ENCODE assay signal across 12 cellular contexts in genomic region chr17:77118251-77118928, GRCh38. TPM values are rescaled to one million over a fixed set of nuclear protein-coding genes. Genes with fewer than 3 reads are reported as not detected.
DNase-seq lines count a peak whose midpoint lies in the region; ATAC-seq and TF ChIP-seq lines count a peak whose summit lies in the region.
"Had no signal": no experiment of that assay in that cellular context is flagged by ENCODE, and none has a peak within 500 bp of the region (broad histone marks: within the 10 kb centered on the region; RNA-seq: fewer than 3 reads in every experiment).

No MANE protein-coding gene starts in this region.

- WGBS in body of pancreas, 2 donors = 77 to 81% methylated on average over 18 of the region's 18 CpGs
- WGBS in right cardiac atrium = 67% methylated on average over 18 of the region's 18 CpGs

- H3K36me3 ChIP-seq in Caco-2 (ENCODE audit: control insufficient read depth, insufficient read depth, low read length) (no peaks in the 10 kb centered on the region), body of pancreas (replicated peaks in 1 of 2; ENCODE audit: insufficient read depth in 1 of 2, low read depth in 2 of 2) (no peaks in the 10 kb centered on the region)
- H3K36me3 ChIP-seq: ovary, SJSA1 had no signal

- DNase-seq in Caco-2 (no peak), body of pancreas (no peak), right cardiac atrium (no peak), progenitor cell of endocrine pancreas (ENCODE audit: low spot score, unreplicated experiment) (no peak), activated gamma-delta T cell treated with Interleukin-2 at 50 U/mL for 16 hours (no peak)
- no peak for DNase-seq in activated CD4-positive, alpha-beta T cell treated with anti-CD3 and anti-CD28 coated beads for 36 hours
- DNase-seq: activated CD4-positive, alpha-beta T cell treated with anti-CD3 and anti-CD28 coated beads, Interleukin-2, amount 50 U/mL, for 48 hours; CD4-positive, alpha-beta memory T cell; ovary had no signal

- H3K9me3 Mint-ChIP-seq in Caco-2 (ENCODE audit: unreplicated experiment) (no peaks in the 10 kb centered on the region), progenitor cell of endocrine pancreas (ENCODE audit: low read depth) (no peaks in the 10 kb centered on the region)
- H3K9me3 Mint-ChIP-seq in activated CD4-positive, alpha-beta T cell treated with anti-CD3 and anti-CD28 coated beads for 36 hours (ENCODE audit: low read depth) = no peaks in the 10 kb centered on the region
- H3K9me3 Mint-ChIP-seq: CD4-positive, alpha-beta memory T cell had no signal

- CTCF ChIA-PET in Caco-2 (lab: Charles Lee) = interaction anchor here (0.7 to 1.9 kb wide), 4 partner anchors 22 to 42 kb away, joined by 3 to 8 read pairs (median 5); partner anchors contain the start of gene SEC14L1
- CTCF ChIA-PET in activated CD4-positive, alpha-beta T cell treated with anti-CD3 and anti-CD28 coated beads for 36 hours (lab: Charles Lee) = interaction anchor here (0.7 to 1.2 kb wide), 2 partner anchors 9 to 42 kb away, joined by 3 read pairs; no protein-coding TSS in a partner anchor

- TF ChIP-seq CTCF in Caco-2 (IDR thresholded peaks at IDR 0.05; ENCODE audit: insufficient read depth in 1 of 2, low read depth in 1 of 2, low read length in 1 of 2, severe bottlenecking in 1 of 2, unreplicated experiment in 1 of 2) = no peak
- no peak for TF ChIP-seq CTCF in body of pancreas (IDR thresholded peaks at IDR 0.05)
- no peak for TF ChIP-seq CTCF in progenitor cell of endocrine pancreas (IDR thresholded peaks at IDR 0.05; ENCODE audit: unreplicated experiment)

- H3K4me1 Mint-ChIP-seq in Caco-2 (ENCODE audit: low read depth, unreplicated experiment) = peaks cover 41% of the 10 kb centered on the region
- peaks cover 19% of the 10 kb centered on the region for H3K4me1 Mint-ChIP-seq in progenitor cell of endocrine pancreas (ENCODE audit: low read depth)
- peaks cover 5% of the 10 kb centered on the region for H3K4me1 Mint-ChIP-seq in activated CD4-positive, alpha-beta T cell treated with anti-CD3 and anti-CD28 coated beads for 36 hours
- H3K4me1 Mint-ChIP-seq: CD4-positive, alpha-beta memory T cell had no signal

- no peaks in the 10 kb centered on the region for H3K27me3 ChIP-seq in Caco-2 (replicated peaks; ENCODE audit: control insufficient read depth, insufficient read depth, low read length)
- no peaks in the 10 kb centered on the region for H3K27me3 ChIP-seq in body of pancreas
- no peaks in the 10 kb centered on the region for H3K27me3 ChIP-seq in right cardiac atrium (ENCODE audit: control insufficient read depth, insufficient read depth)
- H3K27me3 ChIP-seq: ovary, SJSA1 had no signal

- H3K4me1 ChIP-seq in Caco-2 (peaks cover 65% of the 10 kb centered on the region), body of pancreas (peaks cover 45% of the 10 kb centered on the region), right cardiac atrium (ENCODE audit: control insufficient read depth, insufficient read depth, low read length) (peaks cover 20% of the 10 kb centered on the region)

- peak overlapping the region; percentile 87 for H3K27ac Mint-ChIP-seq in Caco-2 (ENCODE audit: unreplicated experiment)
- H3K27ac Mint-ChIP-seq in progenitor cell of endocrine pancreas = peak overlapping the region; percentile 9
- H3K27ac Mint-ChIP-seq in activated CD4-positive, alpha-beta T cell treated with anti-CD3 and anti-CD28 coated beads for 36 hours = no peak overlapping the region
- H3K27ac Mint-ChIP-seq: CD4-positive, alpha-beta memory T cell had no signal

- H3K36me3 Mint-ChIP-seq in Caco-2 (ENCODE audit: insufficient read depth, unreplicated experiment) (peaks cover 13% of the 10 kb centered on the region), progenitor cell of endocrine pancreas (ENCODE audit: insufficient read depth) (no peaks in the 10 kb centered on the region)
- no peaks in the 10 kb centered on the region for H3K36me3 Mint-ChIP-seq in activated CD4-positive, alpha-beta T cell treated with anti-CD3 and anti-CD28 coated beads for 36 hours (ENCODE audit: low read depth)
- H3K36me3 Mint-ChIP-seq: CD4-positive, alpha-beta memory T cell had no signal

- intact Hi-C loops in Caco-2 (cut with micrococcal nuclease; ENCODE audit: unreplicated experiment) (no loop called here), body of pancreas (cut with DNase I) (no loop called here), right cardiac atrium (cut with DNase I) (no loop called here)
- intact Hi-C loops in activated CD4-positive, alpha-beta T cell treated with anti-CD3 and anti-CD28 coated beads for 36 hours (cut with DNase I, micrococcal nuclease) = no loop called here

- POLR2A ChIA-PET in Caco-2 (lab: Charles Lee) = interaction anchor here (1.9 kb wide), 1 partner anchor 22 kb away, joined by 13 read pairs; the partner anchor contains the start of gene SEC14L1
- POLR2A ChIA-PET in activated CD4-positive, alpha-beta T cell treated with anti-CD3 and anti-CD28 coated beads for 36 hours (lab: Charles Lee) = no interaction called here

- BruUV-seq in Caco-2 (replicated peaks; lab: Mats Ljungman, UMichigan) = no TSS peak

- ATAC-seq in body of pancreas = no peak
- ATAC-seq in right cardiac atrium = peak in 1 of 2 donors; percentile 49
- ATAC-seq in activated CD4-positive, alpha-beta T cell treated with anti-CD3 and anti-CD28 coated beads for 36 hours = no peak
- ATAC-seq in HG02763 (IDR thresholded peaks at IDR 0.05; ENCODE audit: unreplicated experiment) = no peak
- no peak for ATAC-seq in HG03025 (IDR thresholded peaks at IDR 0.05; ENCODE audit: low FRiP score, unreplicated experiment)

- H3K4me3 ChIP-seq in Caco-2 (ENCODE audit: low read depth, low read length) (no peak overlapping the region), body of pancreas (no peak overlapping the region), right cardiac atrium (ENCODE audit: low read length) (no peak overlapping the region)
- H3K4me3 ChIP-seq: ovary, SJSA1 had no signal

- no peak for TF ChIP-seq POLR2A in body of pancreas (IDR thresholded peaks at IDR 0.05)

- H3K4me3 Mint-ChIP-seq in Caco-2 (ENCODE audit: unreplicated experiment) (no peak overlapping the region), progenitor cell of endocrine pancreas (ENCODE audit: low read depth) (no peak overlapping the region)
- no peak overlapping the region for H3K4me3 Mint-ChIP-seq in activated CD4-positive, alpha-beta T cell treated with anti-CD3 and anti-CD28 coated beads for 36 hours
- H3K4me3 Mint-ChIP-seq: CD4-positive, alpha-beta memory T cell had no signal

- peak overlapping the region in 3 of 4 donors; percentile 12 to 49 (median 21) for H3K27ac ChIP-seq in body of pancreas
- peak overlapping the region; percentile 42 for H3K27ac ChIP-seq in right cardiac atrium (ENCODE audit: low read length)
- H3K27ac ChIP-seq: ovary, SJSA1 had no signal

- H3K9me3 ChIP-seq in Caco-2 (0 out of 2 replicates have a peak, but pooled peaks cover 3% of the 10 kb centered on the region), body of pancreas (no peaks in the 10 kb centered on the region), right cardiac atrium (ENCODE audit: control insufficient read depth, low read length) (no peaks in the 10 kb centered on the region)
- H3K9me3 ChIP-seq: ovary, SJSA1 had no signal

- H3K27me3 Mint-ChIP-seq in Caco-2 (ENCODE audit: insufficient read depth, unreplicated experiment) = no peaks in the 10 kb centered on the region
- H3K27me3 Mint-ChIP-seq in progenitor cell of endocrine pancreas = no peaks in the 10 kb centered on the region
- H3K27me3 Mint-ChIP-seq in activated CD4-positive, alpha-beta T cell treated with anti-CD3 and anti-CD28 coated beads for 36 hours = no peaks in the 10 kb centered on the region
- H3K27me3 Mint-ChIP-seq: CD4-positive, alpha-beta memory T cell had no signal

RNA-seq across cellular contexts. Expression of gene SEC14L1, which starts 22.4 kb away (rescaled TPM):
- total RNA-seq in Caco-2 (2022) (92.0 and 96.1 TPM in 2 replicates), body of pancreas (10 to 100 TPM; 22.1 to 36.8 TPM), right cardiac atrium (10 to 100 TPM; 47.2 to 58.4 (median 50.1) TPM), progenitor cell of endocrine pancreas (90.8 and 98.3 TPM in 2 replicates)
- 39.6 TPM for polyA plus RNA-seq in right cardiac atrium
- total RNA-seq in activated CD4-positive, alpha-beta T cell treated with anti-CD3 and anti-CD28 coated beads for 36 hours = 10 to 100 TPM; 44.2 to 67.0 TPM
